ENCODE assay signal across 9 cellular contexts in genomic region chr2:129347486-129348217, GRCh38.
DNase-seq lines count a peak whose midpoint lies in the region; ATAC-seq and TF ChIP-seq lines count a peak whose summit lies in the region.
"Had no signal": no experiment of that assay in that cellular context is flagged by ENCODE, and none has a peak within 500 bp of the region (broad histone marks: within the 10 kb centered on the region; RNA-seq: fewer than 3 reads in every experiment).

No MANE protein-coding gene starts in this region.

- no peak overlapping the region for H3K4me3 Mint-ChIP-seq in T-cell

- DNase-seq in left cardiac atrium = no peak
- DNase-seq in HPDE6-E6E7 (ENCODE audit: extremely low spot score) = no peak
- DNase-seq in 8988T = no peak
- DNase-seq in T-cell = no peak
- no peak for DNase-seq in PC-9
- DNase-seq: occipital lobe had no signal

- H3K79me2 ChIP-seq in PC-9 (ENCODE audit: low read depth) = no peaks in the 10 kb centered on the region

- H3K27me3 Mint-ChIP-seq in T-cell = peaks cover 2 to 4% of the 10 kb centered on the region in 2 donors

- no peak overlapping the region for H3K27ac ChIP-seq in PC-9

- POLR2A ChIA-PET in T-cell (lab: Charles Lee) = no interaction called here
- POLR2A ChIA-PET in PC-9 (lab: Charles Lee; ENCODE audit: unreplicated experiment) = interaction anchor here (0.6 kb wide), 1 partner anchor 1303 kb away, joined by 8 read pairs; no protein-coding TSS in a partner anchor

- no peaks in the 10 kb centered on the region for H3K9me3 ChIP-seq in PC-9 (ENCODE audit: insufficient read depth, low read depth)

- intact Hi-C loops in left cardiac atrium (cut with DNase I) = no loop called here
- intact Hi-C loops in PC-9 (cut with micrococcal nuclease; ENCODE audit: unreplicated experiment) = no loop called here

- ATAC-seq in GM18505 (IDR thresholded peaks at IDR 0.05; ENCODE audit: unreplicated experiment) (peak; percentile 99), GM21390 (IDR thresholded peaks at IDR 0.05; ENCODE audit: unreplicated experiment) (peak; percentile 99), HG03139 (IDR thresholded peaks at IDR 0.05; ENCODE audit: unreplicated experiment) (peak; percentile 99), left cardiac atrium (peak; percentile 30 to 47), T-cell (replicated peaks in 1 of 4) (no peak)

- H3K4me1 Mint-ChIP-seq in T-cell = no peaks in the 10 kb centered on the region

- no TSS peak for BruUV-seq in PC-9 (replicated peaks; lab: Mats Ljungman, UMichigan)

- CTCF ChIA-PET in T-cell (lab: Charles Lee) = no interaction called here
- CTCF ChIA-PET in PC-9 (lab: Charles Lee) = no interaction called here

- no peak for TF ChIP-seq CTCF in PC-9 (conservative IDR thresholded peaks at IDR 0.05)

- H3K27me3 ChIP-seq in PC-9 (ENCODE audit: insufficient read depth, low read depth) = peaks cover 27% of the 10 kb centered on the region

- H3K4me2 ChIP-seq in PC-9 = no peak overlapping the region

- H3K27ac Mint-ChIP-seq in T-cell = no peak overlapping the region

- peak; percentile 40 for TF ChIP-seq POLR2A in GM18505 (IDR thresholded peaks at IDR 0.05; ENCODE audit: borderline replicate concordance, extremely low read depth, insufficient read depth, insufficient read length)

- H3K9me3 Mint-ChIP-seq in T-cell = peaks cover 0 to 5% (median 0%) of the 10 kb centered on the region in 3 donors

- H4K20me1 ChIP-seq in PC-9 (ENCODE audit: insufficient read depth) = no peaks in the 10 kb centered on the region

- no peaks in the 10 kb centered on the region for H3K36me3 ChIP-seq in PC-9 (ENCODE audit: low read depth)

- H3F3A ChIP-seq in PC-9 (ENCODE audit: insufficient read depth, low read depth) = no peaks in the 10 kb centered on the region

- no peak overlapping the region for H2AFZ ChIP-seq in PC-9

- H3K9me2 ChIP-seq in PC-9 (ENCODE audit: insufficient read depth) = 0 out of 2 replicates have a peak, but pooled peaks cover 3% of the 10 kb centered on the region

- no peaks in the 10 kb centered on the region for H3K4me1 ChIP-seq in PC-9 (replicated peaks; ENCODE audit: insufficient read depth)

- no peak overlapping the region for H3K4me3 ChIP-seq in PC-9

- no peaks in the 10 kb centered on the region for H3K36me3 Mint-ChIP-seq in T-cell

Comparison
In these comparisons a context has a peak if more than half of its experiments do, and no peak if none do; other contexts are left out.
1. ATAC-seq: peak in GM18505 (single experiment), GM21390 (single experiment), HG03139 (single experiment) and left cardiac atrium (2 of 2); none in T-cell (0 of 4).